9 cellular contexts compared by ENCODE assay signal in genomic region chr16:3527216-3527829, GRCh38. TPM values are rescaled to one million over a fixed set of nuclear protein-coding genes. Genes with fewer than 3 reads are reported as not detected.
DNase-seq lines count a peak whose midpoint lies in the region; ATAC-seq and TF ChIP-seq lines count a peak whose summit lies in the region.
"Not testable (repeated sequence)": the region's sequence is repeated elsewhere in the genome, so short reads cannot be mapped to it uniquely, and the experiment has no call there.
"Had no signal": no experiment of that assay in that cellular context is flagged by ENCODE, and none has a peak within 500 bp of the region (broad histone marks: within the 10 kb centered on the region; RNA-seq: fewer than 3 reads in every experiment).

No MANE protein-coding gene starts in this region.

- H3K36me3 ChIP-seq in ascending aorta, result peaks cover 35 to 45% of the 10 kb centered on the region in 2 donors

- TF ChIP-seq CTCF in CD4-positive, alpha-beta T cell (IDR thresholded peaks at IDR 0.05), result peak; percentile 65
- TF ChIP-seq CTCF in WI38 (IDR thresholded peaks at IDR 0.05; ENCODE audit: low read depth, low read length), result peak; percentile 57
- TF ChIP-seq CTCF in ascending aorta (IDR thresholded peaks at IDR 0.05), result peak; percentile 54 to 83 (median 69)
- peak; percentile 57 for TF ChIP-seq CTCF in natural killer cell (IDR thresholded peaks at IDR 0.05)

- not testable (repeated sequence) for H3K27me3 ChIP-seq in CD4-positive, alpha-beta T cell (ENCODE audit: control insufficient read depth, insufficient read depth, low read length); ascending aorta

- not testable (repeated sequence) for H3K4me3 Mint-ChIP-seq in CD4-positive, alpha-beta T cell; natural killer cell

- peaks cover 76% of the 10 kb centered on the region for H3K36me3 Mint-ChIP-seq in CD4-positive, alpha-beta T cell (ENCODE audit: low read depth)
- not testable (repeated sequence) for H3K36me3 Mint-ChIP-seq in natural killer cell

- H3K4me3 ChIP-seq in WI38 (ENCODE audit: low read depth, low read length); ascending aorta: not testable (repeated sequence)

- H3K27ac Mint-ChIP-seq in CD4-positive, alpha-beta T cell; natural killer cell: not testable (repeated sequence)

- not testable (repeated sequence) for H3K27me3 Mint-ChIP-seq in CD4-positive, alpha-beta T cell; natural killer cell (ENCODE audit: low read depth in 2 of 2)

- POLR2A ChIA-PET in CD4-positive, alpha-beta T cell (lab: Charles Lee), result interaction anchor here (1.4 kb wide), 1 partner anchor 18 kb away, joined by 4 read pairs; no protein-coding TSS in a partner anchor

- CTCF ChIA-PET in CD4-positive, alpha-beta T cell (lab: Charles Lee), result interaction anchor here (1.1 kb wide), 1 partner anchor 8 kb away, joined by 3 read pairs; no protein-coding TSS in a partner anchor

- H3K4me1 Mint-ChIP-seq in CD4-positive, alpha-beta T cell (ENCODE audit: low read depth); natural killer cell: not testable (repeated sequence)

- not testable (repeated sequence) for H3K9me3 ChIP-seq in CD4-positive, alpha-beta T cell (ENCODE audit: control insufficient read depth, low read length); ascending aorta

- H3K27ac ChIP-seq in CD4-positive, alpha-beta T cell (ENCODE audit: low read depth, low read length); ascending aorta: not testable (repeated sequence)

- DNase-seq in CD4-positive, alpha-beta T cell, result peak in 7 of 10 experiments; percentile 32 to 61 (median 36)
- DNase-seq in HS-27A (ENCODE audit: low read depth) (peak; percentile 8), NCI-H526 (lab: John Stamatoyannopoulos, UW) (peak; percentile 32 to 77), ascending aorta (ENCODE audit: low spot score in 2 of 2) (peak; percentile 36 to 91), glomerular visceral epithelial cell (ENCODE audit: extremely low spot score) (peak; percentile 30), natural killer cell (peak; percentile 30)
- peak; percentile 17 to 26 for DNase-seq in stimulated activated CD8-positive, alpha-beta memory T cell treated with anti-CD3 and anti-CD28 coated beads, Interleukin-2, amount 100 ng/mL, for 1 hour (ENCODE audit: low read depth in 2 of 2)

- not testable (repeated sequence) for H3K4me1 ChIP-seq in ascending aorta

- not testable (repeated sequence) for H3K9me3 Mint-ChIP-seq in CD4-positive, alpha-beta T cell; natural killer cell

- ATAC-seq in CD4-positive, alpha-beta T cell (ENCODE audit: poor library complexity); natural killer cell: not testable (repeated sequence)

- intact Hi-C loops in CD4-positive, alpha-beta T cell (cut with DNase I, micrococcal nuclease), result loop anchor here (1.0 to 2.0 kb wide), 2 partner anchors 137 to 138 kb away; no protein-coding TSS in a partner anchor
- intact Hi-C loops in ascending aorta (cut with DNase I), result loop anchor here (1.0 to 2.0 kb wide), 2 partner anchors 84 to 353 kb away; partner anchors contain the start of genes CREBBP and SLX4
- intact Hi-C loops in natural killer cell (cut with micrococcal nuclease), result loop anchor here (5.0 kb wide), 1 partner anchor 140 kb away; no protein-coding TSS in a partner anchor

RNA-seq across cellular contexts. Expression of gene CLUAP1, which starts 26.5 kb away (rescaled TPM):
- total RNA-seq in CD4-positive, alpha-beta T cell, result 10 to 100 TPM; 12.0 to 14.2 TPM
- total RNA-seq in ascending aorta (72.4 TPM), natural killer cell (1 to 10 TPM; 4.0 to 6.2 (median 4.7) TPM)

RNA-seq across cellular contexts. Expression of gene C16orf90, which starts 32.0 kb away (rescaled TPM):
- not detected for total RNA-seq in CD4-positive, alpha-beta T cell
- not detected for total RNA-seq in ascending aorta
- total RNA-seq in natural killer cell, result not detected
- total RNA-seq: mesothelial cell of epicardium had no signal

RNA-seq across cellular contexts. Expression of gene NLRC3, which starts 49.9 kb away (rescaled TPM):
- total RNA-seq in CD4-positive, alpha-beta T cell, result 10 to 100 TPM; 50.4 to 51.5 TPM
- 2.1 TPM for total RNA-seq in ascending aorta
- 100 to 1,000 TPM in 2 of 3 donors, 10 to 100 TPM in 1; 98.8 to 145 (median 133) TPM for total RNA-seq in natural killer cell

Comparison
In these comparisons a context has a peak if more than half of its experiments do, and no peak if none do; other contexts are left out.
1. DNase-seq: peak in every context shown above with its lines; median percentile 64 in ascending aorta; 54 in NCI-H526; 36 in CD4-positive, alpha-beta T cell; 30 in glomerular visceral epithelial cell; 30 in natural killer cell; 22 in stimulated activated CD8-positive, alpha-beta memory T cell treated with anti-CD3 and anti-CD28 coated beads, Interleukin-2, amount 100 ng/mL, for 1 hour; 8 in HS-27A.
2. RNA of gene NLRC3, which starts 49.9 kb away (total RNA-seq): 98.8 to 145 TPM in natural killer cell and 50.4 to 51.5 TPM in CD4-positive, alpha-beta T cell; 2.1 TPM in ascending aorta (single experiment); every median in the first group is over 10 times any median in the second.
3. Peak in every context shown above with its lines, with median percentiles within 50 percentile points of each other: CTCF ChIP-seq.